Comparison of ENCODE assay signal across 8 cellular contexts in the genomic region with DNA sequence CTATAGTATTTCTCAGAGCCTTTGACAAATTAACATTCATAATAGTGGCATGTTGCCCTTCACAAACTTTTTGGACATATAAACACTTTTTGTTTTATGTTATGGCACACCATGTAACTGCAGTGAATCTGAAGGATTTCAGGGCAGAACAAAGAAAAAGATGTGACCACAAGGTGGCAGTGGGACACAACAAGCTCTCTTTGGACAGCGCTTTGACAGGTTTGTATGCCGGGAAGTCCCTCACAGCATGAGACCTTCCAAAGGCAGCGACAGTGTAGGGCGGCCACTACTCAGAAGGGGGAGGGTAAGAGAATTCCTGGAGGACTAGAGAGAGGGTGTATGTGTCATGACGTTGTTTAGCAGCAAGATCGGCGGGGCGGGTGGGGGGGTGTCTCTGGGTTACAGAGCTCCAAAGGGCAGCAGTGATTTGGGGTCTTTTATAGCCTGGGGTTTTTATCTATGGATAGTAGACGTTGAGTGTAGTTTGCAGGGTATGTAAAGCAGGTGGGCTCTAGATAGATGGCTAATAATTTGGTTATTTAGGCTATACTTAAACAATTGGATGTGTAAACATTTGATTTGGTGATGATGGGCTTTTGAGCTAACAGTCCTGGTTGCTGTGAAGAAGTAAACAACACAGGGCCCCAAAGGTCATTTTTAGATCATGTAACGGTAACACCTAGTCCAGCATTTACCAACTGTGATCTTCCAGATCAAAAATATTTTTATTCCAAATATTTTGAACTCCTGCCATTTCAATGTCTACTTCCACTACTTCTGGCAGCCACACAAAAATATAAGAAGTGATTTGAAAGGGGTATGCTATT. TPM values are rescaled to one million over a fixed set of nuclear protein-coding genes. Genes with fewer than 3 reads are reported as not detected.
DNase-seq lines count a peak whose midpoint lies in the region; ATAC-seq, FAIRE-seq and TF ChIP-seq lines count a peak whose summit lies in the region.

No MANE protein-coding gene starts in this region.

- H3K9me2 ChIP-seq in GM23338 (ENCODE audit: insufficient read depth) (peaks cover 3% of the 10 kb centered on the region; the same call in 1 of the 2 replicates), PC-9 (ENCODE audit: insufficient read depth) (no peaks in the 10 kb centered on the region)

- POLR2A ChIA-PET in PC-9 (lab: Charles Lee; ENCODE audit: unreplicated experiment), result no interaction called here

- H3K4me1 Mint-ChIP-seq in GM23338 (no peaks in the 10 kb centered on the region), osteocyte (ENCODE audit: unreplicated experiment) (no peaks in the 10 kb centered on the region)

- H3K9me3 Mint-ChIP-seq in GM23338, result peaks cover 35% of the 10 kb centered on the region
- peaks cover 8% of the 10 kb centered on the region for H3K9me3 Mint-ChIP-seq in osteocyte (ENCODE audit: unreplicated experiment)

- H3K27ac Mint-ChIP-seq in GM23338, result no peak overlapping the region
- no peak overlapping the region for H3K27ac Mint-ChIP-seq in osteocyte (ENCODE audit: unreplicated experiment)

- H4K20me1 ChIP-seq in GM23338 (replicated peaks; ENCODE audit: insufficient read depth) (no peaks in the 10 kb centered on the region), PC-9 (ENCODE audit: insufficient read depth) (no peaks in the 10 kb centered on the region)

- TF ChIP-seq CTCF in GM23338 (conservative IDR thresholded peaks at IDR 0.05; ENCODE audit: low read depth in 2 of 2), result peak; percentile 91 to 98
- TF ChIP-seq CTCF in PC-9 (conservative IDR thresholded peaks at IDR 0.05), result peak; percentile 87
- peak; percentile 69 for TF ChIP-seq CTCF in osteocyte (IDR thresholded peaks at IDR 0.05)

- BruUV-seq in PC-9 (replicated peaks; lab: Mats Ljungman, UMichigan), result no TSS peak

- H3K4me2 ChIP-seq in GM23338 (no peak overlapping the region), PC-9 (no peak overlapping the region)

- peaks cover 13% of the 10 kb centered on the region for H3K9me3 ChIP-seq in PC-9 (ENCODE audit: insufficient read depth, low read depth)

- H2AFZ ChIP-seq in GM23338 (no peak overlapping the region), PC-9 (no peak overlapping the region)

- H3K27me3 Mint-ChIP-seq in GM23338 (ENCODE audit: insufficient read depth, low read depth, poor library complexity) (peaks cover 3% of the 10 kb centered on the region), osteocyte (ENCODE audit: unreplicated experiment) (no peaks in the 10 kb centered on the region)

- H3K79me2 ChIP-seq in GM23338 (replicated peaks; ENCODE audit: insufficient read depth), result no peaks in the 10 kb centered on the region
- no peaks in the 10 kb centered on the region for H3K79me2 ChIP-seq in PC-9 (ENCODE audit: low read depth)

- H3K36me3 ChIP-seq in GM23338 (ENCODE audit: insufficient read depth), result peaks cover 4% of the 10 kb centered on the region; the same call in 1 of the 2 replicates
- no peaks in the 10 kb centered on the region for H3K36me3 ChIP-seq in PC-9 (ENCODE audit: low read depth)

- DNase-seq in EH (ENCODE audit: low read depth) (peak; percentile 70), GM23338 (ENCODE audit: low spot score) (peak; percentile 97), LHCN-M2 (ENCODE audit: low read depth) (peak; percentile 69), PC-9 (peak; percentile 68 to 72), fibroblast of peridontal ligament (ENCODE audit: extremely low read depth) (peak; percentile 84), osteocyte (ENCODE audit: extremely low spot score, unreplicated experiment) (no peak), urothelium cell line (ENCODE audit: low spot score) (peak; percentile 77)
- DNase-seq in activated T-cell treated with anti-CD3 and anti-CD28 coated beads, Interleukin-2, amount 50 U/mL, for 1 hour, result peak; percentile 66

- H3K27ac ChIP-seq in GM23338 (ENCODE audit: low read depth) (no peak overlapping the region), PC-9 (no peak overlapping the region)

- H3K4me3 Mint-ChIP-seq in GM23338 (no peak overlapping the region), osteocyte (ENCODE audit: unreplicated experiment) (no peak overlapping the region)

- H3K27me3 ChIP-seq in GM23338 (ENCODE audit: insufficient read depth) (no peaks in the 10 kb centered on the region), PC-9 (ENCODE audit: insufficient read depth, low read depth) (no peaks in the 10 kb centered on the region)

- H3K36me3 Mint-ChIP-seq in GM23338 (ENCODE audit: low read depth) (peaks cover 45% of the 10 kb centered on the region), osteocyte (ENCODE audit: unreplicated experiment) (peaks cover 21% of the 10 kb centered on the region)

- ATAC-seq in GM23338, result peak; percentile 100

- no peaks in the 10 kb centered on the region for H3F3A ChIP-seq in GM23338 (replicated peaks; ENCODE audit: low read depth)
- H3F3A ChIP-seq in PC-9 (ENCODE audit: insufficient read depth, low read depth), result no peaks in the 10 kb centered on the region

- intact Hi-C loops in PC-9 (cut with micrococcal nuclease; ENCODE audit: unreplicated experiment), result loop anchor here (1.0 to 2.0 kb wide), 6 partner anchors 276 to 630 kb away; a partner anchor contains a TSS

- no peak overlapping the region for H3K4me3 ChIP-seq in GM23338
- H3K4me3 ChIP-seq in PC-9, result no peak overlapping the region

- CTCF ChIA-PET in PC-9 (lab: Charles Lee), result interaction anchor here (0.5 to 1.0 kb wide), 5 partner anchors 67 to 683 kb away, joined by 3 to 6 read pairs (median 5); a partner anchor contains a TSS

- FAIRE-seq in urothelium cell line (lab: Jason Lieb, UNC), result peak; percentile 73

- H3K4me1 ChIP-seq in GM23338 (ENCODE audit: insufficient read depth) (peaks cover 10% of the 10 kb centered on the region), PC-9 (replicated peaks; ENCODE audit: insufficient read depth) (no peaks in the 10 kb centered on the region)

TF ChIP-seq in GM23338, 12 proteins besides CTCF, POLR2A, EP300 and RAD21 (continues in another document):
- TF ChIP-seq CREB1 (CRISPR knock-in tag; IDR thresholded peaks at IDR 0.05; ENCODE audit: low read depth), result peak; percentile 73

RNA-seq across cellular contexts. Expression of a gene that starts 22.9 kb away (rescaled TPM):
- total RNA-seq in GM23338 (2014; rRNA removed; shearing (Covaris generic)), result 2.3 and 3.2 TPM in 2 replicates
- polyA plus RNA-seq in GM23338 (2016; fragmentation: Nextera tagmentation; extraction: Ambion mirVana), result 0.79 and 0.87 TPM in 2 replicates
- 1.7 and 3.1 TPM in 2 replicates for total RNA-seq in LHCN-M2 (2014; rRNA removed)
- polyA plus RNA-seq in LHCN-M2 (2012), result 1.6 TPM
- 2.2 and 2.4 TPM in 2 replicates for total RNA-seq in PC-9 (2021)
- 3.7 and 4.7 TPM in 2 replicates for total RNA-seq in osteocyte

RNA-seq across cellular contexts. Expression of a gene that starts 46.5 kb away (rescaled TPM):
- total RNA-seq in GM23338 (2014; rRNA removed; shearing (Covaris generic)), result 12.3 and 12.6 TPM in 2 replicates
- 14.1 and 17.7 TPM in 2 replicates for polyA plus RNA-seq in GM23338 (2016; fragmentation: Nextera tagmentation; extraction: Ambion mirVana)
- 9.8 and 14.3 TPM in 2 replicates for total RNA-seq in LHCN-M2 (2014; rRNA removed)
- polyA plus RNA-seq in LHCN-M2 (2012), result 7.5 TPM
- total RNA-seq in PC-9 (2021), result 6.2 and 7.4 TPM in 2 replicates
- 5.3 and 8.5 TPM in 2 replicates for total RNA-seq in osteocyte
